9 cellular contexts compared by ENCODE assay signal in genomic region chr17:48153711-48154642, GRCh38. TPM values are rescaled to one million over a fixed set of nuclear protein-coding genes. Genes with fewer than 3 reads are reported as not detected.
DNase-seq lines count a peak whose midpoint lies in the region; ATAC-seq and TF ChIP-seq lines count a peak whose summit lies in the region.
"Had no signal": no experiment of that assay in that cellular context is flagged by ENCODE, and none has a peak within 500 bp of the region (broad histone marks: within the 10 kb centered on the region; RNA-seq: fewer than 3 reads in every experiment).

No MANE protein-coding gene starts in this region.

- H4K20me1 ChIP-seq in Loucy (ENCODE audit: insufficient read depth, low read length, poor library complexity, severe bottlenecking): no peaks in the 10 kb centered on the region

- peak; percentile 75 for TF ChIP-seq CTCF in Loucy (conservative IDR thresholded peaks at IDR 0.05; ENCODE audit: low read length)
- peak; percentile 51 for TF ChIP-seq CTCF in foreskin keratinocyte (conservative IDR thresholded peaks at IDR 0.05)
- no peak for TF ChIP-seq CTCF in CD4-positive, alpha-beta T cell (IDR thresholded peaks at IDR 0.05)

- CTCF ChIA-PET in CD4-positive, alpha-beta T cell (lab: Charles Lee): no interaction called here

- H3K27ac ChIP-seq in SJCRH30 (no peak overlapping the region), foreskin keratinocyte (no peak overlapping the region)
- no peak overlapping the region for H3K27ac ChIP-seq in CD4-positive, alpha-beta T cell (ENCODE audit: low read depth, low read length)

- peaks cover 14% of the 10 kb centered on the region for H3K4me1 ChIP-seq in Loucy (ENCODE audit: insufficient read depth, low read length, poor library complexity, severe bottlenecking)
- peaks cover 46% of the 10 kb centered on the region for H3K4me1 ChIP-seq in SJCRH30
- no peaks in the 10 kb centered on the region for H3K4me1 ChIP-seq in foreskin keratinocyte

- H3K4me1 Mint-ChIP-seq in CD4-positive, alpha-beta T cell (ENCODE audit: low read depth): no peaks in the 10 kb centered on the region
- H3K4me1 Mint-ChIP-seq: activated B cell treated with CpG ODN at 0.5 μM for 24 hours had no signal

- H3F3A ChIP-seq in Loucy (ENCODE audit: low read depth): no peaks in the 10 kb centered on the region

- H3K36me3 ChIP-seq in Loucy (ENCODE audit: insufficient read depth, low read length) (no peaks in the 10 kb centered on the region), SJCRH30 (no peaks in the 10 kb centered on the region)

- H3K9me3 ChIP-seq in Loucy (ENCODE audit: insufficient read depth, low read depth, low read length): no peaks in the 10 kb centered on the region
- no peaks in the 10 kb centered on the region for H3K9me3 ChIP-seq in SJCRH30 (replicated peaks)
- no peaks in the 10 kb centered on the region for H3K9me3 ChIP-seq in CD4-positive, alpha-beta T cell (ENCODE audit: control insufficient read depth, low read length)

- no peaks in the 10 kb centered on the region for H3K9me3 Mint-ChIP-seq in CD4-positive, alpha-beta T cell
- H3K9me3 Mint-ChIP-seq: activated B cell treated with CpG ODN at 0.5 μM for 24 hours had no signal

- POLR2A ChIA-PET in CD4-positive, alpha-beta T cell (lab: Charles Lee): no interaction called here

- intact Hi-C loops in CD4-positive, alpha-beta T cell (cut with DNase I, micrococcal nuclease): no loop called here

- no peaks in the 10 kb centered on the region for H3K9me2 ChIP-seq in Loucy (replicated peaks; ENCODE audit: low read depth, low read length)

- peaks cover 75% of the 10 kb centered on the region for H3K36me3 Mint-ChIP-seq in CD4-positive, alpha-beta T cell (ENCODE audit: low read depth)

- no peaks in the 10 kb centered on the region for H3K27me3 Mint-ChIP-seq in CD4-positive, alpha-beta T cell
- H3K27me3 Mint-ChIP-seq: activated B cell treated with CpG ODN at 0.5 μM for 24 hours had no signal

- H3K4me3 ChIP-seq in Loucy (ENCODE audit: low read length, poor library complexity, severe bottlenecking) (no peak overlapping the region), SJCRH30 (no peak overlapping the region)

- H3K27ac Mint-ChIP-seq in CD4-positive, alpha-beta T cell: no peak overlapping the region
- H3K27ac Mint-ChIP-seq: activated B cell treated with CpG ODN at 0.5 μM for 24 hours had no signal

- no peak overlapping the region for H3K4me3 Mint-ChIP-seq in CD4-positive, alpha-beta T cell
- H3K4me3 Mint-ChIP-seq: activated B cell treated with CpG ODN at 0.5 μM for 24 hours had no signal

- H2AFZ ChIP-seq in Loucy (ENCODE audit: low read length): no peak overlapping the region; the same call in 1 of the 2 replicates

- DNase-seq in ELF-1 (ENCODE audit: low read depth, low spot score): peak; percentile 38
- peak; percentile 68 to 79 for DNase-seq in SJCRH30
- DNase-seq in foreskin keratinocyte: peak in 1 of 2 donors; percentile 4
- no peak for DNase-seq in CD4-positive, alpha-beta T cell
- DNase-seq in NK-92 treated with Interleukin-12 subunit alpha and Interleukin-12 subunit beta, amount 100 ng/mL, for 24 hours (lab: John Stamatoyannopoulos, UW): no peak
- DNase-seq: activated B cell treated with CpG ODN at 0.5 μM for 24 hours had no signal

- ATAC-seq in foreskin keratinocyte (no peak), HG02973 (IDR thresholded peaks at IDR 0.05; ENCODE audit: unreplicated experiment) (no peak), GM19023 (IDR thresholded peaks at IDR 0.05; ENCODE audit: unreplicated experiment) (no peak)
- ATAC-seq in CD4-positive, alpha-beta T cell (ENCODE audit: poor library complexity): no peak

- H3K27me3 ChIP-seq in Loucy (ENCODE audit: insufficient read depth, low read length, poor library complexity, severe bottlenecking) (no peaks in the 10 kb centered on the region), SJCRH30 (peaks cover 3% of the 10 kb centered on the region; the same call in 1 of the 2 replicates), foreskin keratinocyte (peaks cover 80% of the 10 kb centered on the region)
- no peaks in the 10 kb centered on the region for H3K27me3 ChIP-seq in CD4-positive, alpha-beta T cell (ENCODE audit: control insufficient read depth, insufficient read depth, low read length)

- H3K79me2 ChIP-seq in Loucy (ENCODE audit: insufficient read depth, low read length): no peaks in the 10 kb centered on the region

- peak overlapping the region; percentile 38 for H3K4me2 ChIP-seq in Loucy (ENCODE audit: low read depth, low read length, poor library complexity, severe bottlenecking)

- no peak overlapping the region for H3K9ac ChIP-seq in Loucy (ENCODE audit: low read depth, low read length, poor library complexity, severe bottlenecking)

RNA-seq across cellular contexts. Expression of gene SNX11, which starts 46.4 kb away (rescaled TPM):
- total RNA-seq in SJCRH30 (2014; rRNA removed; shearing (Covaris generic)): 15.3 and 16.1 TPM in 2 replicates
- 13.8 and 15.4 TPM in 2 replicates for total RNA-seq in foreskin keratinocyte
- 13.9 and 14.7 TPM in 2 replicates for polyA plus RNA-seq in foreskin keratinocyte
- 1 to 10 TPM; 6.8 to 8.7 TPM for total RNA-seq in CD4-positive, alpha-beta T cell

RNA-seq across cellular contexts. Expression of gene CBX1, which starts 52.7 kb away (rescaled TPM):
- 148 and 149 TPM in 2 replicates for total RNA-seq in SJCRH30 (2014; rRNA removed; shearing (Covaris generic))
- total RNA-seq in foreskin keratinocyte: 80.2 and 99.4 TPM in 2 replicates
- polyA plus RNA-seq in foreskin keratinocyte: 64.8 and 85.1 TPM in 2 replicates
- 1 to 10 TPM; 5.5 to 6.6 TPM for total RNA-seq in CD4-positive, alpha-beta T cell

Comparison
In these comparisons a context has a peak if more than half of its experiments do, and no peak if none do; other contexts are left out.
1. DNase-seq: peak in ELF-1 (single experiment) and SJCRH30 (2 of 2); none in CD4-positive, alpha-beta T cell (0 of 10) and NK-92 treated with Interleukin-12 subunit alpha and Interleukin-12 subunit beta, amount 100 ng/mL, for 24 hours (single experiment).
2. RNA of gene CBX1, which starts 52.7 kb away (total RNA-seq): 148 to 149 TPM in SJCRH30 and 80.2 to 99.4 TPM in foreskin keratinocyte; 5.5 to 6.6 TPM in CD4-positive, alpha-beta T cell; every median in the first group is over 10 times any median in the second.